ENCODE assay signal across 1 cellular context in genomic region chr1:109793486-109794318, GRCh38.
TF ChIP-seq lines count a peak whose summit lies in the region.

No MANE protein-coding gene starts in this region.

TF ChIP-seq in SK-N-SH treated with all-trans-retinoic acid at 6 μM for 48 hours, 23 proteins besides CTCF, POLR2A, EP300 and RAD21 (continued from another document):
- TF ChIP-seq CREB5 (CRISPR knock-in tag; IDR thresholded peaks at IDR 0.05; ENCODE audit: low read depth): no peak
- TF ChIP-seq TOX (CRISPR knock-in tag; IDR thresholded peaks at IDR 0.05; ENCODE audit: borderline replicate concordance): no peak
- no peak for TF ChIP-seq ZC3H10 (CRISPR knock-in tag; IDR thresholded peaks at IDR 0.05)
- TF ChIP-seq RARB (CRISPR knock-in tag; IDR thresholded peaks at IDR 0.05): no peak
- TF ChIP-seq GLIS3 (CRISPR knock-in tag; IDR thresholded peaks at IDR 0.05): no peak
- no peak for TF ChIP-seq CSDC2 (CRISPR knock-in tag; IDR thresholded peaks at IDR 0.05)
